25 cellular contexts compared by ENCODE assay signal in genomic region chr6:144234935-144235334, GRCh38.
"Had no signal": no experiment of that assay in that cellular context is flagged by ENCODE, and none has a peak within 500 bp of the region (broad histone marks: within the 10 kb centered on the region; RNA-seq: fewer than 3 reads in every experiment).

No MANE protein-coding gene starts in this region.

- H3K9me3 ChIP-seq: MG63, SK-N-SH had no signal

- ATAC-seq: HepG2 had no signal

- H3K4me3 ChIP-seq: MG63 had no signal

- FAIRE-seq: HepG2, HTR-8/SVneo, RCC 7860 had no signal

- H3K4me2 ChIP-seq: SK-N-SH had no signal

- H3K36me3 ChIP-seq: MG63 had no signal

- H3K9ac ChIP-seq: SK-N-SH had no signal

- H3K27me3 ChIP-seq: MG63 had no signal

- DNase-seq: IMR-90, Karpas-422, KG1, MG63, NCI-H1092, NCI-H1105 treated with DMSO at 0.1 percent for 48 hours, NCI-H1417 treated with DMSO at 0.1 percent for 48 hours, NCI-H146, NCI-H1694 treated with DMSO at 0.1 percent for 48 hours, NCI-H1930, NCI-H2081, NCI-H2107, NCI-H2227 treated with DMSO at 0.1 percent for 48 hours, NCI-H524, NCI-H526 treated with DMSO at 0.1 percent for 48 hours, NCI-H774, Right ventricle myocardium superior, RPMI8226, SIG-M5, SK-N-SH, SW 1271 had no signal

- H3K27ac ChIP-seq: HL-60 had no signal
